ENCODE assay signal across 2 cellular contexts in the genomic region with DNA sequence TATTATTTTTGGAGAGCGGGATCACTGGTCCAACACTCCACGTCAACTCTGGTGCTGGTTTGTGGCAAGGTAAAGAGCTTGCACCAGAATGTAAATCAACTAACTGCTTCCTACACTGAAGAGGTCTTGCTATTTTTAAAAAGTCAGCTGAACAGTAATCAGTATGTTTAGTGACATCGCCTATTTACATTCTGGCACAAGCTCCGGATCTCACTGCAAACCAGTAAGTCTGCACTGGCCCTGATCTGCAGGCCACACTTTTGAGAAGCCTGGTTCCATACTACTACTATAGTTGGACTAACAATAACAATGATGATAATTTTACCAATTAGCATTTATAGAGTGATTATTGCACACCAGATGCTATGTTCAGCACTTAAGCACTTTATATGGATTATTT. TPM values are rescaled to one million over a fixed set of nuclear protein-coding genes. Genes with fewer than 3 reads are reported as not detected.
"Had no signal": no experiment of that assay in that cellular context is flagged by ENCODE, and none has a peak within 500 bp of the region (broad histone marks: within the 10 kb centered on the region; RNA-seq: fewer than 3 reads in every experiment).

No MANE protein-coding gene starts in this region.

RNA-seq across cellular contexts. Expression of a gene that starts 6.9 kb away (rescaled TPM):
- total RNA-seq: activated CD4-positive, alpha-beta T cell treated with anti-CD3 and anti-CD28 coated beads, Interleukin-2, amount 10 ng/mL, durations not matched to agents 24 days and 14 days; T-helper 1 cell treated with Interleukin-12 subunit alpha and Interleukin-12 subunit beta and Interleukin-4 antibody, amounts not matched to agents 30 ng/mL and 1 ng/mL, for 36 hours had no signal
